8 cellular contexts compared by ENCODE assay signal in genomic region chr9:134407123-134407779, GRCh38.
DNase-seq lines count a peak whose midpoint lies in the region; TF ChIP-seq lines count a peak whose summit lies in the region.

No MANE protein-coding gene starts in this region.

- TF ChIP-seq CTCF in GM20000 (IDR thresholded peaks at IDR 0.05; ENCODE audit: extremely low read depth, missing control alignments) = no peak

- H3K4me1 ChIP-seq in HUES64 (ENCODE audit: insufficient read depth, low read length) = peaks cover 5% of the 10 kb centered on the region; the same call in 1 of the 2 replicates
- peaks cover 58 to 100% (median 100%) of the 10 kb centered on the region in 5 donors for H3K4me1 ChIP-seq in subcutaneous abdominal adipose tissue (ENCODE audit: control insufficient read depth in 5 of 5, insufficient read depth in 5 of 5, low read length in 5 of 5)

- H3K9me3 ChIP-seq in HUES64 (ENCODE audit: insufficient read depth, low read depth, low read length) (no peaks in the 10 kb centered on the region), subcutaneous abdominal adipose tissue (ENCODE audit: control insufficient read depth in 5 of 5, low read length in 5 of 5) (no peaks in the 10 kb centered on the region)

- no peaks in the 10 kb centered on the region for H3K27me3 ChIP-seq in HUES64 (ENCODE audit: insufficient read depth, low read length)
- H3K27me3 ChIP-seq in subcutaneous abdominal adipose tissue (ENCODE audit: control insufficient read depth in 5 of 5, insufficient read depth in 4 of 5, low read length in 5 of 5) = no peaks in the 10 kb centered on the region

- DNase-seq in COLO668 (lab: John Stamatoyannopoulos, UW; ENCODE audit: unreplicated experiment) = peak; percentile 71
- peak; percentile 98 for DNase-seq in GM20000 (ENCODE audit: low spot score)
- DNase-seq in SHP77 treated with DMSO at 0.1 percent for 48 hours (lab: John Stamatoyannopoulos, UW) = peak; percentile 26
- peak; percentile 71 for DNase-seq in activated gamma-delta T cell treated with Interleukin-2 at 50 U/mL for 16 hours
- peak; percentile 87 for DNase-seq in foreskin melanocyte
- DNase-seq in nucleus accumbens (lab: John Stamatoyannopoulos, UW) = peak; percentile 42 to 95 (median 84)

- WGBS in HUES64 = 68% methylated on average over 33 of the region's 33 CpGs

- H3K27ac ChIP-seq in HUES64 (ENCODE audit: low read depth, low read length) (peak overlapping the region; percentile 31; the same call in 1 of the 2 replicates), subcutaneous abdominal adipose tissue (ENCODE audit: low read depth, low read length) (peak overlapping the region; percentile 86)

- H3K9ac ChIP-seq in HUES64 (ENCODE audit: low read depth, low read length) = peak overlapping the region; percentile 18
- peak overlapping the region in 2 of 5 donors; percentile 43 to 71 for H3K9ac ChIP-seq in subcutaneous abdominal adipose tissue (ENCODE audit: low read length in 5 of 5)

- H3K36me3 ChIP-seq in HUES64 (ENCODE audit: insufficient read depth, low read length) (no peaks in the 10 kb centered on the region), subcutaneous abdominal adipose tissue (ENCODE audit: control insufficient read depth in 5 of 5, insufficient read depth in 5 of 5, low read length in 5 of 5) (peaks cover 0 to 30% (median 19%) of the 10 kb centered on the region in 5 donors)

- H3K4me3 ChIP-seq in HUES64 (ENCODE audit: low read length) (no peak overlapping the region), subcutaneous abdominal adipose tissue (ENCODE audit: low read depth in 1 of 5, low read length in 5 of 5) (peak overlapping the region; percentile 7 to 50 (median 47))

Comparison
In these comparisons a context has a peak if more than half of its experiments do, and no peak if none do; other contexts are left out.
1. DNase-seq: peak in every context shown above with its lines; median percentile 98 in GM20000; 87 in foreskin melanocyte; 84 in nucleus accumbens; 71 in COLO668; 71 in activated gamma-delta T cell treated with Interleukin-2 at 50 U/mL for 16 hours; 26 in SHP77 treated with DMSO at 0.1 percent for 48 hours.